ENCODE assay signal across 8 cellular contexts in the genomic region with DNA sequence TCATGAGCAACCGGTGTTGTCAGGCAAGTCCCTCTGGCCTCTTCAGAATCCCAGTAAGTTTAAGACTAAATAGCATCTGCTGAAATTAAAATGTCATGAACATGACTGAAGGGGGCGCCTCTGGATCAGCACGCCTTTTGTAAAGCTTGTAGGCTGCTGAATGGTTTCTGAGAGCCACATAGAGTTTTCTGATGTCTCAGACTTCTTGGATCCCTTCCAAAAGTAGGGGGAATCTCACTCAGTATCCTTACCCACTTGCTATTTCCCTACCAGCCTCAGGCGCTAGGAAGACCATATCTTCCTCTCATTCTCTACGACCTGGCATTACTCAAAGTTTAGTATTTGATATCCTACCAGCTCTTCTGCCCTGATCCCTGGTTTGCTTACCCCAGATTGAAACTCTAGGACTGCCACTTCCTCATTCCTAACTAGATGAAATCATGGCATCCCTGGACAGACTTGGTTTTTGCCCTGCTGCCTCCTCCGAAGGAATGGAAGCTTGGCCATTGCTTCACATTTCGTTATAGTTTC.
DNase-seq lines count a peak whose midpoint lies in the region; ATAC-seq and TF ChIP-seq lines count a peak whose summit lies in the region.

No MANE protein-coding gene starts in this region.

- intact Hi-C loops in upper lobe of right lung (cut with DNase I): no loop called here
- intact Hi-C loops in posterior vena cava (cut with DNase I): no loop called here

- no peak overlapping the region for H3K27ac ChIP-seq in Peyer's patch
- H3K27ac ChIP-seq in upper lobe of right lung: no peak overlapping the region

- no peak overlapping the region for H3K27ac Mint-ChIP-seq in activated naive CD8-positive, alpha-beta T cell treated with anti-CD3 and anti-CD28 coated beads, Interleukin-2, amount 50 U/mL, for 24 hours

- H3K36me3 ChIP-seq in Peyer's patch: no peaks in the 10 kb centered on the region
- H3K36me3 ChIP-seq in upper lobe of right lung: no peaks in the 10 kb centered on the region

- H3K9me3 ChIP-seq in Peyer's patch (no peaks in the 10 kb centered on the region), upper lobe of right lung (no peaks in the 10 kb centered on the region)

- TF ChIP-seq POLR2A in Peyer's patch (IDR thresholded peaks at IDR 0.05): no peak

- no peaks in the 10 kb centered on the region for H3K9me3 Mint-ChIP-seq in activated naive CD8-positive, alpha-beta T cell treated with anti-CD3 and anti-CD28 coated beads, Interleukin-2, amount 50 U/mL, for 24 hours

- H3K27me3 ChIP-seq in Peyer's patch (no peaks in the 10 kb centered on the region), upper lobe of right lung (no peaks in the 10 kb centered on the region)

- peak; percentile 64 for ATAC-seq in HG03378 (IDR thresholded peaks at IDR 0.05; ENCODE audit: unreplicated experiment)
- ATAC-seq in activated naive CD8-positive, alpha-beta T cell treated with anti-CD3 and anti-CD28 coated beads, Interleukin-2, amount 50 U/mL, for 24 hours: peak; percentile 49
- peak; percentile 57 for ATAC-seq in upper lobe of right lung

- TF ChIP-seq CTCF in Peyer's patch (IDR thresholded peaks at IDR 0.05) (peak in 4 of 6 experiments; percentile 24 to 62 (median 56)), upper lobe of right lung (IDR thresholded peaks at IDR 0.05) (peak; percentile 34)

- H3K4me1 ChIP-seq in Peyer's patch (no peaks in the 10 kb centered on the region), upper lobe of right lung (no peaks in the 10 kb centered on the region)

- H3K4me3 ChIP-seq in Peyer's patch (no peak overlapping the region), upper lobe of right lung (no peak overlapping the region)

- peaks cover 13% of the 10 kb centered on the region for H3K4me1 Mint-ChIP-seq in activated naive CD8-positive, alpha-beta T cell treated with anti-CD3 and anti-CD28 coated beads, Interleukin-2, amount 50 U/mL, for 24 hours

- DNase-seq in activated CD8-positive, alpha-beta memory T cell treated with anti-CD3 and anti-CD28 coated beads for 1 hour (ENCODE audit: extremely low read depth in 1 of 2, low read depth in 1 of 2): peak; percentile 6 to 8
- no peak for DNase-seq in activated CD8-positive, alpha-beta memory T cell treated with anti-CD3 and anti-CD28 coated beads, Interleukin-2, amount 50 U/mL, for 48 hours
- DNase-seq in Peyer's patch (peak in 1 of 3 donors; percentile 70), kidney glomerular epithelial cell (lab: John Stamatoyannopoulos, UW) (peak; percentile 46), upper lobe of right lung (no peak), posterior vena cava (ENCODE audit: low spot score) (no peak)
- DNase-seq in activated naive CD8-positive, alpha-beta T cell treated with anti-CD3 and anti-CD28 coated beads, Interleukin-2, amount 50 U/mL, for 24 hours: peak; percentile 54

- no peak overlapping the region for H3K4me3 Mint-ChIP-seq in activated naive CD8-positive, alpha-beta T cell treated with anti-CD3 and anti-CD28 coated beads, Interleukin-2, amount 50 U/mL, for 24 hours

- no peaks in the 10 kb centered on the region for H3K27me3 Mint-ChIP-seq in activated naive CD8-positive, alpha-beta T cell treated with anti-CD3 and anti-CD28 coated beads, Interleukin-2, amount 50 U/mL, for 24 hours

- H3K36me3 Mint-ChIP-seq in activated naive CD8-positive, alpha-beta T cell treated with anti-CD3 and anti-CD28 coated beads, Interleukin-2, amount 50 U/mL, for 24 hours (ENCODE audit: low read depth): no peaks in the 10 kb centered on the region

Comparison
In these comparisons a context has a peak if more than half of its experiments do, and no peak if none do; other contexts are left out.
1. DNase-seq: peak in activated CD8-positive, alpha-beta memory T cell treated with anti-CD3 and anti-CD28 coated beads for 1 hour (2 of 2), activated naive CD8-positive, alpha-beta T cell treated with anti-CD3 and anti-CD28 coated beads, Interleukin-2, amount 50 U/mL, for 24 hours (single experiment) and kidney glomerular epithelial cell (single experiment); none in activated CD8-positive, alpha-beta memory T cell treated with anti-CD3 and anti-CD28 coated beads, Interleukin-2, amount 50 U/mL, for 48 hours (single experiment), upper lobe of right lung (single experiment) and posterior vena cava (single experiment).
2. Peak in every context shown above with its lines, with median percentiles within 50 percentile points of each other: ATAC-seq.